9 cellular contexts compared by ENCODE assay signal in the genomic region with DNA sequence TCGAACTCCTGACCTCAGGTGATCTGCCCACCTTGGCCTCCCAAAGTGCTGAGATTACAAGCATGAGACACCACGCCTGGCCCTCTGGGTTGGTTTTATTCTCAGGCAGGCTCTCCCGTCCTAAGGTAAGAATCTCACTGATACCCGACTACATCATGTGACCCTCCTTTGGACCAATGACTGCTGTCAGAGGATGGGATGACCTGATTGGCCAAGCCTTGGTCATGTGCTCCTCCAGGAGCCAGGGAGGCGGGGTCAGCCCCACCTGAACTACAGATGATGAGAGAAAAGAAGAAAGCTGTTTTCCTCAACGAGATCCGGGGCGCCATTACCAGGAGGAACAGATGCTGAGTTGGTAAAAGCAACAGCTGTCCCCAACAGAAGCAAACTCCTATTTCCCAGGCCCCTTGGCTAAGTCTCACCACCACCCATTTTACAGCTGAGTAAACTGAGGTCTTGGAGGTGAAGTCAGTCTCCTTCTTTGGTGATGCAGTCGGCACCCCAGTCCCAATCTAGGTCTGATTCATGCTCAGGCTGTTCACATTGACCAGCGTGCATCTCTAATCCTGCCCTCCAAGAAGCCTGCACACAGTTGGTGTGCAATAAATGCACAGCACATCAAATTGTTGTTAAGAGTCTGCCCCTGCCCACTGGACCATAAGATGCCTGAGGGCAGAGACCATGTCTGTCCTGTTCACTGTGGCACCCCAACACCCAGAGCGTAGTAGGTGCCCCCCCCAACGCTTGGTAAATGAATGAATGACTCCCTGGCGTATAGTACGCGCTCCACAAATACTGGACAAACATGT.
DNase-seq lines count a peak whose midpoint lies in the region; ATAC-seq, FAIRE-seq and TF ChIP-seq lines count a peak whose summit lies in the region.
"Had no signal": no experiment of that assay in that cellular context is flagged by ENCODE, and none has a peak within 500 bp of the region (broad histone marks: within the 10 kb centered on the region; RNA-seq: fewer than 3 reads in every experiment).

No MANE protein-coding gene starts in this region.

- intact Hi-C loops in HepG2 (cut with micrococcal nuclease; ENCODE audit: unreplicated experiment), result no loop called here

- H3K9me2 ChIP-seq in GM23338 (ENCODE audit: insufficient read depth), result no peaks in the 10 kb centered on the region

- H3K4me1 Mint-ChIP-seq in GM23338, result peaks cover 26% of the 10 kb centered on the region
- peaks cover 35% of the 10 kb centered on the region for H3K4me1 Mint-ChIP-seq in activated T-cell treated with anti-CD3 and anti-CD28 coated beads, Interleukin-2, amount 50 U/mL, for 24 hours (ENCODE audit: low read depth)

- H3K27ac ChIP-seq in GM23338 (ENCODE audit: low read depth) (peak overlapping the region; percentile 92; the same call in 1 of the 2 replicates), SJCRH30 (peak overlapping the region; percentile 90), HepG2 (ENCODE audit: extremely low read length, insufficient read depth, low read length) (peak overlapping the region; percentile 12)
- H3K27ac ChIP-seq: epithelial cell of prostate had no signal

- TF ChIP-seq EP300 in HepG2 (IDR thresholded peaks at IDR 0.05; ENCODE audit: low read depth in 2 of 2, low read length in 2 of 2) (no peak), HepG2 (CRISPR knock-in tag; IDR thresholded peaks at IDR 0.05; ENCODE audit: borderline replicate concordance) (no peak)

- peaks cover 18% of the 10 kb centered on the region for H3K27me3 Mint-ChIP-seq in GM23338 (ENCODE audit: insufficient read depth, low read depth, poor library complexity)
- H3K27me3 Mint-ChIP-seq in activated T-cell treated with anti-CD3 and anti-CD28 coated beads, Interleukin-2, amount 50 U/mL, for 24 hours, result peaks cover 15% of the 10 kb centered on the region

- DNase-seq in BE2C (peak; percentile 62), GM23338 (ENCODE audit: low spot score) (peak; percentile 82), SJCRH30 (peak; percentile 75 to 81), HepG2 (ENCODE audit: low spot score) (peak; percentile 78), GDM1 (lab: John Stamatoyannopoulos, UW) (no peak), T-helper 1 cell (no peak)
- no peak for DNase-seq in activated T-cell treated with anti-CD3 and anti-CD28 coated beads, Interleukin-2, amount 50 U/mL, for 24 hours

- H4K20me1 ChIP-seq in GM23338 (replicated peaks; ENCODE audit: insufficient read depth), result no peaks in the 10 kb centered on the region
- H4K20me1 ChIP-seq in HepG2 (ENCODE audit: insufficient read depth, low read length), result no peaks in the 10 kb centered on the region

- H3K9me3 ChIP-seq in BE2C (no peaks in the 10 kb centered on the region), SJCRH30 (replicated peaks) (no peaks in the 10 kb centered on the region), HepG2 (ENCODE audit: low read length) (peaks cover under 1% of the 10 kb centered on the region; the same call in 1 of the 2 replicates)

- H2AFZ ChIP-seq in GM23338 (peak overlapping the region; percentile 96; the same call in 1 of the 2 replicates), HepG2 (ENCODE audit: low read length) (no peak overlapping the region)

- no peaks in the 10 kb centered on the region for H3K9me3 Mint-ChIP-seq in GM23338
- no peaks in the 10 kb centered on the region for H3K9me3 Mint-ChIP-seq in activated T-cell treated with anti-CD3 and anti-CD28 coated beads, Interleukin-2, amount 50 U/mL, for 24 hours

- H3K9ac ChIP-seq in HepG2 (ENCODE audit: insufficient read depth, low read depth, low read length), result no peak overlapping the region

- 75% methylated on average over 13 of the region's 15 CpGs for WGBS in HepG2 (ENCODE audit: low lambda C conversion rate)

- no peak for TF ChIP-seq CTCF in BE2C (IDR thresholded peaks at IDR 0.05; ENCODE audit: low read depth, low read length)
- no peak for TF ChIP-seq CTCF in GM23338 (conservative IDR thresholded peaks at IDR 0.05; ENCODE audit: low read depth in 2 of 2)
- no peak for TF ChIP-seq CTCF in HepG2 (CRISPR knock-in tag; IDR thresholded peaks at IDR 0.05)

- H3K36me3 Mint-ChIP-seq in GM23338 (ENCODE audit: low read depth), result no peaks in the 10 kb centered on the region
- no peaks in the 10 kb centered on the region for H3K36me3 Mint-ChIP-seq in activated T-cell treated with anti-CD3 and anti-CD28 coated beads, Interleukin-2, amount 50 U/mL, for 24 hours (ENCODE audit: low read depth)

- 0 out of 2 replicates have a peak, but pooled peaks cover 14% of the 10 kb centered on the region for H3F3A ChIP-seq in GM23338 (replicated peaks; ENCODE audit: low read depth)

- FAIRE-seq in HepG2 (lab: Jason Lieb, UNC), result peak; percentile 58

- no peaks in the 10 kb centered on the region for H3K27me3 ChIP-seq in BE2C
- H3K27me3 ChIP-seq in GM23338 (ENCODE audit: insufficient read depth), result no peaks in the 10 kb centered on the region
- no peaks in the 10 kb centered on the region for H3K27me3 ChIP-seq in SJCRH30
- peaks cover 0 to 8% of the 10 kb centered on the region in 2 experiments; a peak in 1 of 5 replicates for H3K27me3 ChIP-seq in HepG2 (ENCODE audit: control insufficient read depth in 1 of 2, insufficient read depth in 2 of 2, low read length in 2 of 2)

- POLR2A ChIA-PET in HepG2 (lab: Yijun Ruan, JAX), result interaction anchor here (1.5 kb wide), 1 partner anchor 10 kb away, joined by 5 read pairs; no protein-coding TSS in a partner anchor

- no peaks in the 10 kb centered on the region for H3K79me2 ChIP-seq in GM23338 (replicated peaks; ENCODE audit: insufficient read depth)
- no peaks in the 10 kb centered on the region for H3K79me2 ChIP-seq in HepG2 (ENCODE audit: insufficient read depth, low read length)

- H3K4me1 ChIP-seq in BE2C (peaks cover 9% of the 10 kb centered on the region), GM23338 (ENCODE audit: insufficient read depth) (peaks cover 11% of the 10 kb centered on the region; the same call in 1 of the 2 replicates), SJCRH30 (peaks cover 34% of the 10 kb centered on the region), HepG2 (ENCODE audit: insufficient read depth, low read length) (peaks cover 73% of the 10 kb centered on the region)

- no TSS peak for BruUV-seq in HepG2 (replicated peaks; lab: Mats Ljungman, UMichigan)

- ATAC-seq in GM23338 (peak; percentile 34), HepG2 (peak; percentile 38), GM19397 (IDR thresholded peaks at IDR 0.05; ENCODE audit: unreplicated experiment) (no peak)

- H3K36me3 ChIP-seq in BE2C (no peaks in the 10 kb centered on the region), GM23338 (ENCODE audit: insufficient read depth) (no peaks in the 10 kb centered on the region), SJCRH30 (no peaks in the 10 kb centered on the region), HepG2 (replicated peaks in 1 of 2; ENCODE audit: control insufficient read depth in 1 of 2, insufficient read depth in 2 of 2, low read length in 2 of 2) (no peaks in the 10 kb centered on the region)

- in situ Hi-C loops in HepG2 (cut with HindIII; ENCODE audit: extremely low pct_ligation_motif_present, low pct_unique_long_range_greater_than_20kb), result no loop called here

- TF ChIP-seq RAD21 in HepG2 (CRISPR knock-in tag; IDR thresholded peaks at IDR 0.05), result no peak

- no peak for TF ChIP-seq POLR2A in HepG2 (IDR thresholded peaks at IDR 0.05; ENCODE audit: insufficient read depth in 1 of 2, low read depth in 2 of 2, low read length in 2 of 2)

- no peak overlapping the region for H3K4me3 Mint-ChIP-seq in GM23338
- no peak overlapping the region for H3K4me3 Mint-ChIP-seq in activated T-cell treated with anti-CD3 and anti-CD28 coated beads, Interleukin-2, amount 50 U/mL, for 24 hours

- H3K4me2 ChIP-seq in GM23338 (peak overlapping the region; percentile 71; the same call in 1 of the 2 replicates), HepG2 (ENCODE audit: low read depth, low read length) (no peak overlapping the region)

- H3K4me3 ChIP-seq in BE2C (ENCODE audit: low read depth, low read length) (no peak overlapping the region), GM23338 (no peak overlapping the region; the same call in 1 of the 2 replicates), SJCRH30 (no peak overlapping the region), HepG2 (replicated peaks in 1 of 3; ENCODE audit: insufficient read depth in 1 of 3, low read depth in 2 of 3, low read length in 3 of 3) (no peak overlapping the region)

- 0 out of 2 replicates have a peak overlapping the region, but pooled peaks have one; percentile 34 for H3K27ac Mint-ChIP-seq in GM23338
- H3K27ac Mint-ChIP-seq in activated T-cell treated with anti-CD3 and anti-CD28 coated beads, Interleukin-2, amount 50 U/mL, for 24 hours, result no peak overlapping the region

- CTCF ChIA-PET in HepG2 (lab: Yijun Ruan, JAX; ENCODE audit: low intra/inter-chr PET ratio, low total read pairs), result no interaction called here

TF ChIP-seq in GM23338, 12 proteins besides CTCF, POLR2A, EP300 and RAD21:
- TF ChIP-seq POLR2AphosphoS5 (IDR thresholded peaks at IDR 0.05; ENCODE audit: low read depth) (0 out of 2 replicates have a peak, but pooled peaks have one; percentile 14), ZNF114 (CRISPR knock-in tag; IDR thresholded peaks at IDR 0.05) (no peak), NANOG (IDR thresholded peaks at IDR 0.05; ENCODE audit: borderline replicate concordance) (no peak)

TF ChIP-seq in HepG2, 621 proteins besides CTCF, POLR2A, EP300 and RAD21 (continues in another document):
- peak; percentile 84 for TF ChIP-seq NFYC (CRISPR knock-in tag; IDR thresholded peaks at IDR 0.05)
- no peak for TF ChIP-seq ZFP41 (CRISPR knock-in tag; IDR thresholded peaks at IDR 0.05; ENCODE audit: borderline replicate concordance)
- TF ChIP-seq GFI1 (CRISPR knock-in tag; IDR thresholded peaks at IDR 0.05; ENCODE audit: borderline replicate concordance), result 0 out of 2 replicates have a peak, but pooled peaks have one; percentile 2
- peak; percentile 72; the same call in 1 of the 2 replicates for TF ChIP-seq CHD4 (IDR thresholded peaks at IDR 0.05; ENCODE audit: borderline replicate concordance, low read length)
- TF ChIP-seq, protein P1, sequence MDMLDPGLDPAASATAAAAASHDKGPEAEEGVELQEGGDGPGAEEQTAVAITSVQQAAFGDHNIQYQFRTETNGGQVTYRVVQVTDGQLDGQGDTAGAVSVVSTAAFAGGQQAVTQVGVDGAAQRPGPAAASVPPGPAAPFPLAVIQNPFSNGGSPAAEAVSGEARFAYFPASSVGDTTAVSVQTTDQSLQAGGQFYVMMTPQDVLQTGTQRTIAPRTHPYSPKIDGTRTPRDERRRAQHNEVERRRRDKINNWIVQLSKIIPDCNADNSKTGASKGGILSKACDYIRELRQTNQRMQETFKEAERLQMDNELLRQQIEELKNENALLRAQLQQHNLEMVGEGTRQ (IDR thresholded peaks at IDR 0.05; ENCODE audit: low read depth, low read length), result peak; percentile 91
- TF ChIP-seq, protein P1 (CRISPR knock-in tag; IDR thresholded peaks at IDR 0.05; ENCODE audit: borderline replicate concordance), result peak; percentile 84; the same call in 1 of the 2 replicates

Comparison
In these comparisons a context has a peak if more than half of its experiments do, and no peak if none do; other contexts are left out.
1. DNase-seq: peak in BE2C (single experiment), GM23338 (single experiment), SJCRH30 (2 of 2) and HepG2 (single experiment); none in activated T-cell treated with anti-CD3 and anti-CD28 coated beads, Interleukin-2, amount 50 U/mL, for 24 hours (single experiment), GDM1 (single experiment) and T-helper 1 cell (0 of 5).
2. H3K27ac ChIP-seq: peak in every context shown above with its lines; median percentile 92 in GM23338; 90 in SJCRH30; 12 in HepG2.